In the genomic region with DNA sequence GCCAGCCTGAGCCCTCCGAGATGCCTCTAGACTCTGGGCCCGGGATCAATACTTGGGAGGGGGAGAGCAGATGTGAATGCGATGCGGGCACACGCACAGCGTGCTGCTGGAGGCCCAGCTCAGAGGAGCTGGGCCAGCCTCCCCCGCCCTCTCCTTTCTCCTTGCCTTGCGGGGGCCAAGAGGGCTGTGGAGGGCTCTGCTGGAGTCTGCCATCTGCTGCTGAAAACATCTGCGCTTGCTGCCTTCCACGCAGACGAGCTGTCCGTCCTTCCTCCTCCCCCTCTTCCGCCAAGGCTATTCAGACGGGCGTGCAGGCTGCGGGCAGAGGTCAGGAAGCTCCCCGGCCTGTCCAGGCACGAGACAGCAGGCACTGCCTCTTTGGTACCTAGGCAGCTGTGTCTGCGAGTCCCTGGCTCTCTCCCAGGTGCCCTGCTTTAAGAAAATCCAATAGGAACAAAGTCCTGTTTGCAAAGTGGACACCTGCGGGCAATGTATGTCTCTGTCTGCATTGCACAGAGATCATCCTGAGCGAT, we compare ENCODE assay signal across 10 cellular contexts.
DNase-seq lines count a peak whose midpoint lies in the region; ATAC-seq and TF ChIP-seq lines count a peak whose summit lies in the region.
"Had no signal": no experiment of that assay in that cellular context is flagged by ENCODE, and none has a peak within 500 bp of the region (broad histone marks: within the 10 kb centered on the region; RNA-seq: fewer than 3 reads in every experiment).

No MANE protein-coding gene starts in this region.

- H3K4me1 Mint-ChIP-seq in MCF 10A (ENCODE audit: insufficient read depth, unreplicated experiment), result peaks cover 17% of the 10 kb centered on the region
- H3K4me1 Mint-ChIP-seq: CD4-positive, CD25-positive, alpha-beta regulatory T cell had no signal

- TF ChIP-seq CTCF in MCF 10A (IDR thresholded peaks at IDR 0.05; ENCODE audit: unreplicated experiment) (no peak), Peyer's patch (IDR thresholded peaks at IDR 0.05) (no peak), transverse colon (IDR thresholded peaks at IDR 0.05) (no peak)

- H3K36me3 Mint-ChIP-seq in MCF 10A (ENCODE audit: insufficient read depth, unreplicated experiment), result no peaks in the 10 kb centered on the region

- H3K4me1 ChIP-seq in Peyer's patch (peaks cover 0 to 13% (median 0%) of the 10 kb centered on the region in 4 donors), iPS-15b (ENCODE audit: control insufficient read depth, insufficient read depth, low read length) (peaks cover 18% of the 10 kb centered on the region), transverse colon (peaks cover 0 to 25% (median 22%) of the 10 kb centered on the region in 4 donors)

- WGBS in transverse colon (ENCODE audit: low coverage in 1 of 2), 2 donors, result 31 to 52% methylated on average over 3 to 21 of the region's 21 CpGs

- no peak overlapping the region for H3K27ac Mint-ChIP-seq in MCF 10A (ENCODE audit: low read depth, unreplicated experiment)
- H3K27ac Mint-ChIP-seq: CD4-positive, CD25-positive, alpha-beta regulatory T cell had no signal

- H3K9me3 Mint-ChIP-seq in MCF 10A (ENCODE audit: unreplicated experiment), result no peaks in the 10 kb centered on the region
- H3K9me3 Mint-ChIP-seq: CD4-positive, CD25-positive, alpha-beta regulatory T cell had no signal

- peak overlapping the region in 1 of 4 donors; percentile 4 for H3K27ac ChIP-seq in Peyer's patch
- peak overlapping the region in 1 of 4 donors; percentile 13 for H3K27ac ChIP-seq in transverse colon

- H3K4me3 Mint-ChIP-seq in MCF 10A (ENCODE audit: unreplicated experiment), result no peak overlapping the region
- H3K4me3 Mint-ChIP-seq: CD4-positive, CD25-positive, alpha-beta regulatory T cell had no signal

- CTCF ChIA-PET in MCF 10A (lab: Yijun Ruan, JAX), result interaction anchor here (0.6 kb wide), 1 partner anchor 1212 kb away, joined by 3 read pairs; no protein-coding TSS in a partner anchor

- in situ Hi-C loops in T47D (cut with HindIII; ENCODE audit: low pct_unique_long_range_greater_than_20kb, low sequenced_read_pairs), result no loop called here
- in situ Hi-C loops in transverse colon (cut with MboI; ENCODE audit: low pct_ligation_motif_present in 1 of 4, low pct_unique_long_range_greater_than_20kb in 1 of 4, low sequenced_read_pairs in 3 of 4), result no loop called here

- ATAC-seq in HG02970 (IDR thresholded peaks at IDR 0.05; ENCODE audit: low FRiP score, unreplicated experiment) (no peak), GM19467 (IDR thresholded peaks at IDR 0.05; ENCODE audit: unreplicated experiment) (no peak), HG03175 (IDR thresholded peaks at IDR 0.05; ENCODE audit: unreplicated experiment) (no peak)

- H3K27me3 Mint-ChIP-seq in MCF 10A (ENCODE audit: insufficient read depth, unreplicated experiment), result peaks cover 17% of the 10 kb centered on the region

- DNase-seq in T47D (ENCODE audit: low read depth in 1 of 2, low spot score in 1 of 2) (peak; percentile 30 to 95), MCF 10A (ENCODE audit: unreplicated experiment) (no peak), Peyer's patch (peak in 2 of 3 donors; percentile 55 to 69), transverse colon (peak; percentile 28)
- DNase-seq: CD4-positive, CD25-positive, alpha-beta regulatory T cell; left cardiac atrium had no signal

- no peaks in the 10 kb centered on the region for H3K9me3 ChIP-seq in Peyer's patch
- no peaks in the 10 kb centered on the region for H3K9me3 ChIP-seq in iPS-15b (ENCODE audit: control insufficient read depth, insufficient read depth, low read length)
- H3K9me3 ChIP-seq in transverse colon, result no peaks in the 10 kb centered on the region

- H3K36me3 ChIP-seq in Peyer's patch, result no peaks in the 10 kb centered on the region
- no peaks in the 10 kb centered on the region for H3K36me3 ChIP-seq in iPS-15b (ENCODE audit: control insufficient read depth, insufficient read depth, low read length)
- no peaks in the 10 kb centered on the region for H3K36me3 ChIP-seq in transverse colon

- no TSS peak for BruUV-seq in MCF 10A (replicated peaks; lab: Mats Ljungman, UMichigan)

- POLR2A ChIA-PET in MCF 10A (lab: Yijun Ruan, JAX), result no interaction called here

- peak overlapping the region in 2 of 4 donors; percentile 12 to 19 for H3K4me3 ChIP-seq in Peyer's patch
- peak overlapping the region; percentile 31 for H3K4me3 ChIP-seq in iPS-15b (ENCODE audit: low read depth, low read length)
- no peak overlapping the region for H3K4me3 ChIP-seq in transverse colon

- intact Hi-C loops in MCF 10A (cut with micrococcal nuclease), result no loop called here
- intact Hi-C loops in transverse colon (cut with DNase I; ENCODE audit: low total_unique reads), result loop anchor here (5.0 kb wide), 1 partner anchor 1650 kb away; no protein-coding TSS in a partner anchor

- no peak for TF ChIP-seq EP300 in transverse colon (IDR thresholded peaks at IDR 0.05; ENCODE audit: low read depth)

- no peak overlapping the region for H3K9ac ChIP-seq in iPS-15b (ENCODE audit: low read depth, low read length)

- no peaks in the 10 kb centered on the region for H3K27me3 ChIP-seq in Peyer's patch
- H3K27me3 ChIP-seq in iPS-15b (ENCODE audit: control insufficient read depth, insufficient read depth, low read length), result no peaks in the 10 kb centered on the region
- no peaks in the 10 kb centered on the region for H3K27me3 ChIP-seq in transverse colon

- TF ChIP-seq POLR2A in Peyer's patch (IDR thresholded peaks at IDR 0.05) (no peak), transverse colon (IDR thresholded peaks at IDR 0.05) (no peak)
